ENCODE assay signal across 8 cellular contexts in genomic region chr11:47980907-47981621, GRCh38. TPM values are rescaled to one million over a fixed set of nuclear protein-coding genes. Genes with fewer than 3 reads are reported as not detected.
A peak's percentile ranks its signal among the peaks of the same experiment; 100 is the strongest.
DNase-seq lines count a peak whose midpoint lies in the region; ATAC-seq, FAIRE-seq and TF ChIP-seq lines count a peak whose summit lies in the region.

No MANE protein-coding gene starts in this region.

- H3K9me3 Mint-ChIP-seq in brain (peaks cover 0 to 2% (median 0%) of the 10 kb centered on the region in 5 experiments), immature natural killer cell (no peaks in the 10 kb centered on the region)

- WGBS in small intestine, 3 donors, result 1% methylated on average over 26 to 82 of the region's 82 CpGs

- TF ChIP-seq CTCF in 22Rv1 (IDR thresholded peaks at IDR 0.05) (peak; percentile 32), GM12865 (IDR thresholded peaks at IDR 0.05; ENCODE audit: insufficient read depth, low read depth, low read length, missing control alignments) (no peak), OCI-LY3 (IDR thresholded peaks at IDR 0.05; ENCODE audit: low read depth, low read length) (peak; percentile 15), brain (conservative IDR thresholded peaks at IDR 0.05) (peak in 1 of 2 experiments; percentile 54)

- peaks cover 3% of the 10 kb centered on the region for H3K27me3 Mint-ChIP-seq in brain
- peaks cover 1 to 15% (median 2%) of the 10 kb centered on the region in 3 donors for H3K27me3 Mint-ChIP-seq in immature natural killer cell (ENCODE audit: low read depth in 3 of 3)

- no peaks in the 10 kb centered on the region for H3K9me3 ChIP-seq in OCI-LY3 (ENCODE audit: insufficient read depth, low read length)
- no peaks in the 10 kb centered on the region for H3K9me3 ChIP-seq in small intestine (ENCODE audit: control insufficient read depth, low read depth)

- H3K4me1 ChIP-seq in OCI-LY3 (ENCODE audit: low read length) (peaks cover 47% of the 10 kb centered on the region), small intestine (ENCODE audit: control insufficient read depth in 2 of 2, insufficient read depth in 1 of 2, low read depth in 1 of 2, low read length in 1 of 2) (peaks cover 3 to 4% of the 10 kb centered on the region in 2 donors)

- H3K79me2 ChIP-seq in OCI-LY3 (ENCODE audit: low read length), result peaks cover 55% of the 10 kb centered on the region

- H3K4me3 ChIP-seq in GM12865 (ENCODE audit: low read depth, low read length) (peak overlapping the region; percentile 75), OCI-LY3 (ENCODE audit: low read length) (peak overlapping the region; percentile 93), small intestine (ENCODE audit: low read depth in 1 of 2, low read length in 2 of 2) (peak overlapping the region; percentile 80 to 98)

- no peaks in the 10 kb centered on the region; the same call in 1 of the 2 replicates for H3K27me3 ChIP-seq in OCI-LY3 (ENCODE audit: low read depth, low read length)
- no peaks in the 10 kb centered on the region for H3K27me3 ChIP-seq in small intestine (ENCODE audit: control insufficient read depth in 2 of 2, insufficient read depth in 2 of 2, low read length in 2 of 2)

- peaks cover 3% of the 10 kb centered on the region; the same call in 1 of the 2 replicates for H4K20me1 ChIP-seq in OCI-LY3 (ENCODE audit: insufficient read depth, low read length)

- no peak for FAIRE-seq in small intestine (lab: Jason Lieb, UNC)

- H3K4me2 ChIP-seq in OCI-LY3 (ENCODE audit: low read length), result peak overlapping the region; percentile 99

- H3K36me3 Mint-ChIP-seq in brain, result no peaks in the 10 kb centered on the region
- peaks cover 0 to 5% (median 1%) of the 10 kb centered on the region in 3 donors for H3K36me3 Mint-ChIP-seq in immature natural killer cell

- DNase-seq in GM12865 (ENCODE audit: low read depth), result peak; percentile 41
- DNase-seq in immature natural killer cell, result peak; percentile 39 to 48 (median 45)
- DNase-seq in small intestine, result peak; percentile 35
- no peak for DNase-seq in cortex of kidney (lab: John Stamatoyannopoulos, UW)

- H3K27ac Mint-ChIP-seq in brain, result no peak overlapping the region
- peak overlapping the region in 1 of 6 donors; percentile 85 for H3K27ac Mint-ChIP-seq in immature natural killer cell

- peak overlapping the region; percentile 59 for H3K27ac ChIP-seq in 22Rv1
- H3K27ac ChIP-seq in OCI-LY3 (ENCODE audit: low read length), result peak overlapping the region; percentile 84
- H3K27ac ChIP-seq in small intestine (ENCODE audit: low read depth in 1 of 2, low read length in 1 of 2), result peak overlapping the region; percentile 72 to 89

- ATAC-seq in HG02884 (IDR thresholded peaks at IDR 0.05; ENCODE audit: unreplicated experiment), result peak; percentile 39

- peak overlapping the region; percentile 97 for H3K9ac ChIP-seq in OCI-LY3 (ENCODE audit: low read length)

- peaks cover 37% of the 10 kb centered on the region for H3K4me1 Mint-ChIP-seq in brain
- peaks cover 35 to 41% of the 10 kb centered on the region in 2 donors for H3K4me1 Mint-ChIP-seq in immature natural killer cell

- H2AFZ ChIP-seq in OCI-LY3 (ENCODE audit: low read depth, low read length), result no peak overlapping the region

- H3K36me3 ChIP-seq in OCI-LY3 (replicated peaks; ENCODE audit: low read depth, low read length) (peaks cover 16% of the 10 kb centered on the region), small intestine (ENCODE audit: control insufficient read depth in 2 of 2, insufficient read depth in 2 of 2, low read length in 2 of 2) (no peaks in the 10 kb centered on the region)

- H3K4me3 Mint-ChIP-seq in brain (peak overlapping the region; percentile 87 to 93 (median 89)), immature natural killer cell (peak overlapping the region; percentile 91 to 95 (median 92))

RNA-seq across cellular contexts. Expression of gene PTPRJ, which starts 0.7 kb away (rescaled TPM):
- polyA plus RNA-seq in brain (ENCODE audit: insufficient read depth, low read depth, low replicate concordance), result 8.5 TPM
- 10 to 100 TPM; 10.0 to 19.0 (median 18.0) TPM for polyA plus RNA-seq in immature natural killer cell
- 1 to 10 TPM; 4.9 to 7.6 (median 6.9) TPM for polyA plus RNA-seq in small intestine
